In the genomic region with DNA sequence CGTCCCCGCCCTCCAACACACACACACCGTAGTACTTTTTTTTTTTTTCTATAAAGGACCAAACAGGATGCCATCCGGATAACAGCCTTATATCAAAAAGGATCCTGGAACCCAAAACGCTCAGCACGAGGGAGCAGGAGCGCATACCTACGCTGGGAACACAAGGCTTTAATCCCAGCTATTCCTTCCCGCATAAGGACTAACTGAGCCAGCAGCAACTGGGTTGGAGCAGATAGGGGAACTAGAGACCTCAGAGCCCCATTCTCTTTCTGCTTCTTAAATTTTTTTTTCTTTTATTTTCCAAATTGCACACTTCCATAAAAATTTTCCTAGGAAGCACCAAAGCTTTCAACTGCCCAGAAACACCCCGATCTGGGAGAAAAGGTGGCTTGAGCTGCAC, we compare ENCODE assay signal across 8 cellular contexts. TPM values are rescaled to one million over a fixed set of nuclear protein-coding genes. Genes with fewer than 3 reads are reported as not detected.
DNase-seq lines count a peak whose midpoint lies in the region; ATAC-seq, FAIRE-seq and TF ChIP-seq lines count a peak whose summit lies in the region.

No MANE protein-coding gene starts in this region.

- H3K27me3 Mint-ChIP-seq in naive thymus-derived CD8-positive, alpha-beta T cell, result no peaks in the 10 kb centered on the region

- H3K4me3 ChIP-seq in AG10803 (ENCODE audit: low read length), result peak overlapping the region; percentile 73
- peak overlapping the region; percentile 67 for H3K4me3 ChIP-seq in HUES6 (ENCODE audit: low read depth, low read length)
- peak overlapping the region; percentile 66 for H3K4me3 ChIP-seq in colonic mucosa

- H3K4me3 Mint-ChIP-seq in naive thymus-derived CD8-positive, alpha-beta T cell, result peak overlapping the region; percentile 77 to 91 (median 82)

- peaks cover 0 to 22% (median 6%) of the 10 kb centered on the region in 9 donors for H3K9me3 Mint-ChIP-seq in naive thymus-derived CD8-positive, alpha-beta T cell

- no peak for TF ChIP-seq CTCF in AG10803 (conservative IDR thresholded peaks at IDR 0.05; ENCODE audit: low read length)
- TF ChIP-seq CTCF in colonic mucosa (IDR thresholded peaks at IDR 0.05), result no peak

- POLR2A ChIA-PET in naive thymus-derived CD8-positive, alpha-beta T cell (lab: Charles Lee), result interaction anchor here (0.6 to 3.4 kb wide), 11 partner anchors 8 to 87 kb away, joined by 3 to 35 read pairs (median 4); partner anchors contain the start of genes EPM2AIP1 and MLH1

- peaks cover 0 to 7% (median 0%) of the 10 kb centered on the region in 3 donors for H3K36me3 Mint-ChIP-seq in naive thymus-derived CD8-positive, alpha-beta T cell

- no peak for ATAC-seq in naive thymus-derived CD8-positive, alpha-beta T cell
- no peak for ATAC-seq in HG03457 (IDR thresholded peaks at IDR 0.05; ENCODE audit: unreplicated experiment)

- H3K9ac ChIP-seq in HUES6 (ENCODE audit: low read length) (peak overlapping the region; percentile 13), colonic mucosa (ENCODE audit: low read depth in 2 of 2, low read length in 2 of 2) (peak overlapping the region; percentile 55 to 80)

- H3K27ac ChIP-seq in HUES6 (ENCODE audit: low read depth, low read length), result no peak overlapping the region
- H3K27ac ChIP-seq in colonic mucosa, result peak overlapping the region; percentile 19

- peaks cover 5% of the 10 kb centered on the region; the same call in 1 of the 2 replicates for H3K4me1 ChIP-seq in HUES6 (ENCODE audit: control insufficient read depth, insufficient read depth, low read length)
- H3K4me1 ChIP-seq in colonic mucosa, result no peaks in the 10 kb centered on the region

- peaks cover 4 to 25% (median 18%) of the 10 kb centered on the region in 4 donors for H3K4me1 Mint-ChIP-seq in naive thymus-derived CD8-positive, alpha-beta T cell

- H3K36me3 ChIP-seq in HUES6 (ENCODE audit: control insufficient read depth, insufficient read depth, low read length) (no peaks in the 10 kb centered on the region), colonic mucosa (no peaks in the 10 kb centered on the region)

- H3K9me3 ChIP-seq in HUES6 (ENCODE audit: control insufficient read depth, insufficient read depth, low read depth, low read length) (peaks cover 8% of the 10 kb centered on the region; the same call in 1 of the 2 replicates), colonic mucosa (no peaks in the 10 kb centered on the region)

- H3K27me3 ChIP-seq in HUES6 (ENCODE audit: control insufficient read depth, insufficient read depth, low read length), result peaks cover 37% of the 10 kb centered on the region
- H3K27me3 ChIP-seq in colonic mucosa, result no peaks in the 10 kb centered on the region

- intact Hi-C loops in colonic mucosa (cut with DNase I), result no loop called here

- no peak for DNase-seq in AG10803 (ENCODE audit: low read depth)
- DNase-seq in colonic mucosa, result no peak
- DNase-seq in naive thymus-derived CD8-positive, alpha-beta T cell, result no peak
- no peak for DNase-seq in RCC 7860 (ENCODE audit: low spot score)
- no peak for DNase-seq in NCI-H1048 (lab: John Stamatoyannopoulos, UW)
- DNase-seq in dedifferentiated amniotic fluid mesenchymal stem cell (ENCODE audit: extremely low spot score), result no peak

- FAIRE-seq in RCC 7860 (lab: Jason Lieb, UNC), result no peak

- peak overlapping the region in 9 of 10 donors; percentile 17 to 92 (median 85) for H3K27ac Mint-ChIP-seq in naive thymus-derived CD8-positive, alpha-beta T cell

RNA-seq across cellular contexts. Expression of gene TRANK1, which starts 1.3 kb away (rescaled TPM):
- 10 to 100 TPM; 21.3 to 50.7 TPM for total RNA-seq in colonic mucosa
- total RNA-seq in naive thymus-derived CD8-positive, alpha-beta T cell, result 10 to 100 TPM; 84.5 to 92.3 TPM
- 10 to 100 TPM; 16.0 to 20.3 (median 17.9) TPM for polyA plus RNA-seq in naive thymus-derived CD8-positive, alpha-beta T cell

RNA-seq across cellular contexts. Expression of gene EPM2AIP1, which starts 49.3 kb away (rescaled TPM):
- total RNA-seq in colonic mucosa, result 10 to 100 TPM; 13.0 to 14.3 TPM
- 10 to 100 TPM; 43.3 to 43.5 TPM for total RNA-seq in naive thymus-derived CD8-positive, alpha-beta T cell
- 1 to 10 TPM; 5.1 to 6.1 (median 5.2) TPM for polyA plus RNA-seq in naive thymus-derived CD8-positive, alpha-beta T cell

RNA-seq across cellular contexts. Expression of gene MLH1, which starts 49.7 kb away (rescaled TPM):
- 10 to 100 TPM; 17.5 to 36.5 TPM for total RNA-seq in colonic mucosa
- total RNA-seq in naive thymus-derived CD8-positive, alpha-beta T cell, result 10 to 100 TPM; 34.6 to 36.1 TPM
- polyA plus RNA-seq in naive thymus-derived CD8-positive, alpha-beta T cell, result 10 to 100 TPM; 17.1 to 24.4 (median 24.0) TPM
